In the genomic region with DNA sequence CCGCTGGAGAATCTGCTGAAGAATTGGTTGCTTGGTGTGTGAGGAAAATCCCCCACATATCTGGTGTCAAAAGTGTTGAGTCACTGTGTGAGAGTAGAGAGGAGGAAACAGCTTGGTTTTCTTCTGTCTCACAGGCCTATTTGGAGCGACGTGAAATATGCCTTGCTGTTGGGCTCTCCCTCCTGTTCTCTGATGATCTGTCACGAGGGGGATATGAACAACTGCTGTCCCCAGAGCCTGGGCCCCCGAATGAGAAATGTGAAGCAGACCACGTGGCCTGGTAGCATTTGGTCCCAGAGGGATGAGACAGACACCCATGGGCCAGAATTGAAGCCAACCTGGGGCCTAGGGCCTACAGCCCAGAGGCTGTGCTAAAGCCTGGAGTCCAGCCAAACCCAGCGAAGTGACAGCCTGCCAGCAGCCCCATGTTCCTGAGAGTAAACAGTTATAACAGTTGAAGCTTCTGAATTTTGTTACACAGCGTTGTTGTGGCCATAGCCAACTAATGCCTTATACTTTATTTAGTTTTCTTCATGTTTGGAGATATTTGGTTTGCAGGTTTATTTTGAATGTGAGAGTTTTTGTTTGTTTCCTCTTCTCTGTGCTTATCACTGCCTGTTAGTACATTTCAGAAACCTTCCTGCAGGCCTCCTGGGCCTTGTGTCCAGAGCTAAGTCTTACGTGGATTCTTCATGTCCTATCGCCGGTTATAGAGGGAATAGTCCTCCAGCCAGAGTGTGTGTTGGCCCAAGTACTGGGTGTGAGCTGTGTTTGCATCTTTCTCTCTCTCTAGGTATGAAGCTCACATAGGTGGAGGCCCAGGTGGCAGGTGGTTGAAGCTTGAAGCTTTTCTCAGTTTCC, we compare ENCODE assay signal across 8 cellular contexts. TPM values are rescaled to one million over a fixed set of nuclear protein-coding genes. Genes with fewer than 3 reads are reported as not detected.
DNase-seq lines count a peak whose midpoint lies in the region; ATAC-seq and TF ChIP-seq lines count a peak whose summit lies in the region.

No MANE protein-coding gene starts in this region.

- ATAC-seq in GM21390 (IDR thresholded peaks at IDR 0.05; ENCODE audit: unreplicated experiment) (peak; percentile 81), HG03565 (IDR thresholded peaks at IDR 0.05; ENCODE audit: unreplicated experiment) (peak; percentile 84)

- H3K4me2 ChIP-seq in osteoblast (ENCODE audit: insufficient read depth, low read length): no peak overlapping the region

- H3K4me3 ChIP-seq in coronary artery (no peak overlapping the region), osteoblast (ENCODE audit: insufficient read depth, low read length) (no peak overlapping the region)
- H3K4me3 ChIP-seq in effector memory CD4-positive, alpha-beta T cell (ENCODE audit: insufficient read depth, low read depth, low read length, poor library complexity, severe bottlenecking): no peak overlapping the region

- H3K27ac ChIP-seq in coronary artery: peak overlapping the region; percentile 64 to 68
- peak overlapping the region; percentile 61 for H3K27ac ChIP-seq in osteoblast (ENCODE audit: low read depth, low read length)
- no peak overlapping the region for H3K27ac ChIP-seq in effector memory CD4-positive, alpha-beta T cell (ENCODE audit: insufficient read depth, low read length, poor library complexity, severe bottlenecking)

- peak overlapping the region; percentile 91 for H2AFZ ChIP-seq in osteoblast (ENCODE audit: low read length)

- DNase-seq in GDM1 (lab: John Stamatoyannopoulos, UW) (peak; percentile 90), coronary artery (ENCODE audit: low spot score) (no peak), osteoblast (ENCODE audit: insufficient read length, low spot score, missing footprints) (peak; percentile 75), NCI-H2029 treated with DMSO at 0.1 percent for 48 hours (lab: John Stamatoyannopoulos, UW) (no peak), COR-L47 (lab: John Stamatoyannopoulos, UW) (no peak)
- no peak for DNase-seq in effector memory CD4-positive, alpha-beta T cell

- TF ChIP-seq CTCF in coronary artery (IDR thresholded peaks at IDR 0.05) (no peak), osteoblast (IDR thresholded peaks at IDR 0.05; ENCODE audit: extremely low read depth, low read depth, low read length) (no peak)

- H3K9me3 ChIP-seq in osteoblast (ENCODE audit: low read depth, low read length): no peaks in the 10 kb centered on the region
- H3K9me3 ChIP-seq in effector memory CD4-positive, alpha-beta T cell (ENCODE audit: control insufficient read depth, low read length): no peaks in the 10 kb centered on the region

- no peaks in the 10 kb centered on the region for H3K27me3 ChIP-seq in osteoblast (ENCODE audit: insufficient read depth, low read length)
- H3K27me3 ChIP-seq in effector memory CD4-positive, alpha-beta T cell (replicated peaks; ENCODE audit: control insufficient read depth, insufficient read depth, low read length, poor library complexity, severe bottlenecking): no peaks in the 10 kb centered on the region

- H4K20me1 ChIP-seq in osteoblast (ENCODE audit: insufficient read depth, low read length): no peaks in the 10 kb centered on the region

- H3K36me3 ChIP-seq in osteoblast (ENCODE audit: insufficient read depth, low read length): no peaks in the 10 kb centered on the region
- H3K36me3 ChIP-seq in effector memory CD4-positive, alpha-beta T cell (ENCODE audit: control insufficient read depth, insufficient read depth, low read length): no peaks in the 10 kb centered on the region

- no peaks in the 10 kb centered on the region for H3K79me2 ChIP-seq in osteoblast (ENCODE audit: insufficient read depth, low read length)

- H3K4me1 ChIP-seq in osteoblast (ENCODE audit: insufficient read depth, low read length): peaks cover 24% of the 10 kb centered on the region
- H3K4me1 ChIP-seq in effector memory CD4-positive, alpha-beta T cell (ENCODE audit: control insufficient read depth, insufficient read depth, low read length, poor library complexity, severe bottlenecking): no peaks in the 10 kb centered on the region

RNA-seq across cellular contexts. Expression of a gene that starts 18.7 kb away (rescaled TPM):
- 38.0 and 56.9 TPM in 2 replicates for total RNA-seq in osteoblast

Comparison
In these comparisons a context has a peak if more than half of its experiments do, and no peak if none do; other contexts are left out.
1. DNase-seq: peak in GDM1 (single experiment) and osteoblast (single experiment); none in coronary artery (single experiment), NCI-H2029 treated with DMSO at 0.1 percent for 48 hours (single experiment), COR-L47 (single experiment) and effector memory CD4-positive, alpha-beta T cell (0 of 3).